ENCODE assay signal across 8 cellular contexts in genomic region chr18:37253424-37254255, GRCh38.
DNase-seq lines count a peak whose midpoint lies in the region; ATAC-seq, FAIRE-seq and TF ChIP-seq lines count a peak whose summit lies in the region.

No MANE protein-coding gene starts in this region.

- BruUV-seq in IMR-90 (replicated peaks; lab: Mats Ljungman, UMichigan) = no TSS peak

- peaks cover 60% of the 10 kb centered on the region for H3K27me3 Mint-ChIP-seq in osteocyte (ENCODE audit: unreplicated experiment)

- no peaks in the 10 kb centered on the region for H3K9me3 Mint-ChIP-seq in osteocyte (ENCODE audit: unreplicated experiment)

- peak overlapping the region; percentile 57 for H3K4me3 Mint-ChIP-seq in osteocyte (ENCODE audit: unreplicated experiment)

- no peak overlapping the region for H3K14ac ChIP-seq in IMR-90 (replicated peaks; ENCODE audit: low read depth, low read length)
- no peak overlapping the region for H3K14ac ChIP-seq in H1 (ENCODE audit: insufficient read length)

- H2BK12ac ChIP-seq in H1 (ENCODE audit: low read depth, low read length) = no peak overlapping the region

- peaks cover 7% of the 10 kb centered on the region; the same call in 1 of the 2 replicates for H3K23me2 ChIP-seq in H1 (ENCODE audit: low read depth, low read length)

- 11% methylated on average over 17 of the region's 86 CpGs; no CpG with 5 or more reads in 1 of the 2 experiments for WGBS in IMR-90 (ENCODE audit: extremely low coverage in 2 of 2, insufficient read length in 1 of 2), 2 experiments
- 7% methylated on average over 16 of the region's 86 CpGs; no CpG with 5 or more reads in 1 of the 2 experiments for WGBS in H1 (ENCODE audit: extremely low coverage in 1 of 2, insufficient coverage in 1 of 2, insufficient read length in 1 of 2, insufficient replicate concordance in 2 of 2, low coverage in 1 of 2, low lambda C conversion rate in 2 of 2, missing lambda C conversion rate in 1 of 2), 2 experiments

- no peaks in the 10 kb centered on the region for H3K9me1 ChIP-seq in IMR-90 (ENCODE audit: insufficient read depth, low read length)

- ATAC-seq in IMR-90 (ENCODE audit: low read depth) (peak; percentile 68), HG02970 (IDR thresholded peaks at IDR 0.05; ENCODE audit: low FRiP score, unreplicated experiment) (no peak), HG03460 (IDR thresholded peaks at IDR 0.05; ENCODE audit: unreplicated experiment) (no peak)

- H3K4me1 ChIP-seq in IMR-90 (ENCODE audit: control insufficient read depth, insufficient read depth, low read length) (no peaks in the 10 kb centered on the region), H1 (replicated peaks in 1 of 4; ENCODE audit: control insufficient read depth in 3 of 4, insufficient read depth in 4 of 4, low read length in 3 of 4) (peaks cover 0 to 15% (median 6%) of the 10 kb centered on the region in 4 experiments; a peak in 6 of 7 replicates)

- H2AK9ac ChIP-seq in IMR-90 (replicated peaks; ENCODE audit: low read depth, low read length, poor library complexity) = no peak overlapping the region

- TF ChIP-seq POLR2A in IMR-90 (IDR thresholded peaks at IDR 0.05; ENCODE audit: low read depth, low read length) (no peak), H1 (IDR thresholded peaks at IDR 0.05; ENCODE audit: control extremely low read depth in 1 of 2, low read depth in 2 of 2, low read length in 2 of 2) (0 out of 3 replicates have a peak, but pooled peaks of 1 of the 2 experiments have one; percentile 37)

- H3K27ac Mint-ChIP-seq in osteocyte (ENCODE audit: unreplicated experiment) = no peak overlapping the region

- H3K18ac ChIP-seq in IMR-90 (ENCODE audit: low read depth, low read length) (no peak overlapping the region), H1 (ENCODE audit: extremely low read depth, low read length) (peak overlapping the region; percentile 83)

- H3K4ac ChIP-seq in IMR-90 (ENCODE audit: low read depth, low read length) (no peak overlapping the region), H1 (replicated peaks; ENCODE audit: insufficient read length, low read depth, low read length) (no peak overlapping the region)

- intact Hi-C loops in IMR-90 (cut with micrococcal nuclease) = no loop called here

- dilution Hi-C loops in IMR-90 (cut with HindIII; ENCODE audit: low sequenced_read_pairs, unreplicated experiment) = no loop called here

- H3K4me3 ChIP-seq in IMR-90 (ENCODE audit: insufficient read depth, low read depth, low read length) (no peak overlapping the region; the same call in 1 of the 2 replicates), H1 (ENCODE audit: extremely low read depth in 1 of 4, insufficient read depth in 2 of 4, low read depth in 3 of 4, low read length in 4 of 4) (peak overlapping the region; percentile 64 to 88 (median 66))

- H2BK20ac ChIP-seq in IMR-90 (ENCODE audit: low read depth, low read length) (no peak overlapping the region), H1 (ENCODE audit: low read length) (no peak overlapping the region)

- H3K4me1 Mint-ChIP-seq in osteocyte (ENCODE audit: unreplicated experiment) = peaks cover 3% of the 10 kb centered on the region

- H4K20me1 ChIP-seq in IMR-90 (ENCODE audit: insufficient read depth, low read length) = no peaks in the 10 kb centered on the region
- peaks cover 0 to 5% of the 10 kb centered on the region in 2 experiments for H4K20me1 ChIP-seq in H1 (replicated peaks in 1 of 2; ENCODE audit: control insufficient read depth in 1 of 2, insufficient read depth in 2 of 2, low read length in 2 of 2)

- CTCF ChIA-PET in IMR-90 (lab: Yijun Ruan, JAX) = no interaction called here
- CTCF ChIA-PET in H1 (lab: Charles Lee; ENCODE audit: partially characterized antibody) = interaction anchor here (0.8 to 3.2 kb wide), 12 partner anchors 9 to 312 kb away, joined by 3 to 12 read pairs (median 3); no protein-coding TSS in a partner anchor

- peaks cover 2% of the 10 kb centered on the region for H3K36me3 Mint-ChIP-seq in osteocyte (ENCODE audit: unreplicated experiment)

- H4K91ac ChIP-seq in IMR-90 (ENCODE audit: insufficient read depth, low read depth, low read length) (no peak overlapping the region), H1 (replicated peaks; ENCODE audit: insufficient read length, low read length) (no peak overlapping the region)

- no peak for FAIRE-seq in H1 (lab: Jason Lieb, UNC)

- peak; percentile 86 for DNase-seq in DMS53 (lab: John Stamatoyannopoulos, UW)
- DNase-seq in IMR-90 = no peak
- peak in 1 of 2 experiments; percentile 78 for DNase-seq in H1 (ENCODE audit: low read depth in 1 of 2, low spot score in 2 of 2)
- no peak for DNase-seq in osteocyte (ENCODE audit: extremely low spot score, unreplicated experiment)
- no peak for DNase-seq in hippocampal formation (lab: John Stamatoyannopoulos, UW)
- no peak for DNase-seq in activated CD4-positive, CD25-positive, alpha-beta regulatory T cell treated with anti-CD3 and anti-CD28 coated beads, Interleukin-2, amount 50 U/mL, for 72 hours

- TF ChIP-seq RAD21 in IMR-90 (IDR thresholded peaks at IDR 0.05; ENCODE audit: low read length) (no peak), H1 (IDR thresholded peaks at IDR 0.05 in 1 of 2, conservative IDR thresholded peaks at IDR 0.05 in 1 of 2; ENCODE audit: low read depth in 2 of 2, low read length in 2 of 2) (peak in 1 of 2 experiments; percentile 38; a peak in 2 of 4 replicates)

- H2AFZ ChIP-seq in IMR-90 (replicated peaks; ENCODE audit: low read length, poor library complexity) (no peak overlapping the region), H1 (ENCODE audit: low read length) (no peak overlapping the region; the same call in 1 of the 2 replicates)

- TF ChIP-seq CTCF in IMR-90 (conservative IDR thresholded peaks at IDR 0.05; ENCODE audit: low read depth, low read length) = no peak
- peak; percentile 33 to 51 (median 42) for TF ChIP-seq CTCF in H1 (IDR thresholded peaks at IDR 0.05; ENCODE audit: control extremely low read depth in 1 of 3, insufficient read depth in 1 of 3, low read depth in 1 of 3, low read length in 3 of 3)
- TF ChIP-seq CTCF in osteocyte (IDR thresholded peaks at IDR 0.05) = no peak

- H2BK15ac ChIP-seq in IMR-90 (ENCODE audit: low read depth, low read length) = no peak overlapping the region
- no peak overlapping the region for H2BK15ac ChIP-seq in H1 (ENCODE audit: low read length)

- no peak overlapping the region for H3K27ac ChIP-seq in IMR-90 (ENCODE audit: insufficient read depth, low read length)
- no peak overlapping the region for H3K27ac ChIP-seq in H1 (ENCODE audit: low read depth, low read length)

- in situ Hi-C loops in IMR-90 (cut with MboI; ENCODE audit: low sequenced_read_pairs) = no loop called here

- H2BK5ac ChIP-seq in IMR-90 (ENCODE audit: low read depth, low read length, poor library complexity, severe bottlenecking) = no peak overlapping the region
- no peak overlapping the region for H2BK5ac ChIP-seq in H1 (ENCODE audit: low read depth, low read length)

- H3K56ac ChIP-seq in IMR-90 (ENCODE audit: extremely low read depth, insufficient read depth, low read length) (no peak overlapping the region), H1 (replicated peaks; ENCODE audit: insufficient read length, low read depth, low read length) (no peak overlapping the region)

- H4K5ac ChIP-seq in IMR-90 (ENCODE audit: low read depth, low read length) = no peak overlapping the region
- H4K5ac ChIP-seq in H1 (ENCODE audit: insufficient read length, low read depth, low read length) = no peak overlapping the region

- H3K23ac ChIP-seq in IMR-90 (ENCODE audit: low read depth, low read length) = no peak overlapping the region
- H3K23ac ChIP-seq in H1 (ENCODE audit: insufficient read length) = no peak overlapping the region

- no peaks in the 10 kb centered on the region for H3K79me2 ChIP-seq in H1 (ENCODE audit: control insufficient read depth in 1 of 2, insufficient read depth in 2 of 2, low read length in 2 of 2)

- POLR2A ChIA-PET in IMR-90 (lab: Charles Lee; ENCODE audit: unreplicated experiment) = no interaction called here
- POLR2A ChIA-PET in H1 (lab: Charles Lee; ENCODE audit: partially characterized antibody) = interaction anchor here (0.5 to 1.1 kb wide), 3 partner anchors 21 to 169 kb away, joined by 3 read pairs; no protein-coding TSS in a partner anchor

- no peak overlapping the region for H4K8ac ChIP-seq in IMR-90 (ENCODE audit: low read depth in 2 of 2, low read length in 2 of 2)
- H4K8ac ChIP-seq in H1 (ENCODE audit: extremely low read depth, insufficient read depth, low read length) = no peak overlapping the region

- H3K27me3 ChIP-seq in IMR-90 (ENCODE audit: control insufficient read depth, insufficient read depth, low read length) (peaks cover 53% of the 10 kb centered on the region), H1 (replicated peaks in 1 of 4; ENCODE audit: control insufficient read depth in 3 of 4, extremely low read depth in 1 of 4, insufficient read depth in 3 of 4, low read length in 3 of 4) (peaks cover 5 to 31% (median 22%) of the 10 kb centered on the region in 4 experiments)

- no peak for TF ChIP-seq EP300 in H1 (IDR thresholded peaks at IDR 0.05; ENCODE audit: borderline replicate concordance in 1 of 2, low read depth in 2 of 2, low read length in 2 of 2)

- no peaks in the 10 kb centered on the region for H3K9me3 ChIP-seq in IMR-90 (ENCODE audit: control insufficient read depth, insufficient read depth, low read length)
- H3K9me3 ChIP-seq in H1 (ENCODE audit: insufficient read depth in 2 of 2, low read depth in 1 of 2, low read length in 1 of 2) = no peaks in the 10 kb centered on the region

- H3K36me3 ChIP-seq in IMR-90 (ENCODE audit: control insufficient read depth, insufficient read depth, low read length) = no peaks in the 10 kb centered on the region
- H3K36me3 ChIP-seq in H1 (ENCODE audit: control insufficient read depth in 2 of 4, insufficient read depth in 4 of 4, low read length in 3 of 4) = no peaks in the 10 kb centered on the region

- no peak overlapping the region; the same call in 1 of the 2 replicates for H3K4me2 ChIP-seq in IMR-90 (ENCODE audit: low read depth, low read length)
- peak overlapping the region; percentile 75 to 98 for H3K4me2 ChIP-seq in H1 (ENCODE audit: insufficient read depth in 1 of 2, low read depth in 2 of 2, low read length in 2 of 2)

- no peak overlapping the region for H2AK5ac ChIP-seq in IMR-90 (ENCODE audit: low read depth, low read length)
- H2AK5ac ChIP-seq in H1 (ENCODE audit: low read depth, low read length) = no peak overlapping the region

- no peaks in the 10 kb centered on the region for H3K79me1 ChIP-seq in IMR-90 (ENCODE audit: low read depth in 1 of 2, low read length in 2 of 2)
- no peaks in the 10 kb centered on the region for H3K79me1 ChIP-seq in H1 (ENCODE audit: low read depth, low read length)

- H2BK120ac ChIP-seq in IMR-90 (ENCODE audit: low read depth, low read length) (no peak overlapping the region), H1 (replicated peaks; ENCODE audit: low read depth, low read length) (no peak overlapping the region)

- H3K9ac ChIP-seq in IMR-90 (ENCODE audit: low read depth, low read length) = no peak overlapping the region
- H3K9ac ChIP-seq in H1 (replicated peaks in 1 of 4; ENCODE audit: extremely low read depth in 1 of 4, low read depth in 3 of 4, low read length in 3 of 4) = peak overlapping the region in 2 of 4 experiments; percentile 26 to 44; a peak in 2 of 7 replicates

TF ChIP-seq in IMR-90, 13 proteins besides CTCF, POLR2A, EP300 and RAD21 (continues in another document):
- TF ChIP-seq MXI1 (IDR thresholded peaks at IDR 0.05; ENCODE audit: borderline replicate concordance, low read depth, low read length) = no peak

TF ChIP-seq in H1, 55 proteins besides CTCF, POLR2A, EP300 and RAD21 (continues in another document):
- TF ChIP-seq CREB1 (IDR thresholded peaks at IDR 0.05) = peak; percentile 78; the same call in 1 of the 2 replicates

Comparison
In these comparisons a context has a peak if more than half of its experiments do, and no peak if none do; other contexts are left out.
1. CTCF ChIP-seq: peak in H1 (3 of 3); none in IMR-90 (single experiment) and osteocyte (single experiment).